In genomic region chr3:184175506-184175905, GRCh38 we compare ENCODE assay signal across 8 cellular contexts. TPM values are rescaled to one million over a fixed set of nuclear protein-coding genes. Genes with fewer than 3 reads are reported as not detected.
A peak's percentile ranks its signal among the peaks of the same experiment; 100 is the strongest.
DNase-seq lines count a peak whose midpoint lies in the region; ATAC-seq and FAIRE-seq lines count a peak whose summit lies in the region.

No MANE protein-coding gene starts in this region.

- H3K4me3 ChIP-seq in ACC112 (ENCODE audit: low read depth, low read length) (peak overlapping the region; percentile 96), HUES64 (ENCODE audit: low read length) (peak overlapping the region; percentile 97), mucosa of rectum (ENCODE audit: low read length in 2 of 2) (peak overlapping the region; percentile 89 to 90)

- ATAC-seq in central memory CD8-positive, alpha-beta T cell (replicated peaks; ENCODE audit: extremely low read depth, poor library complexity, severe bottlenecking) = no peak
- ATAC-seq in HG02884 (IDR thresholded peaks at IDR 0.05; ENCODE audit: unreplicated experiment) (no peak), HG03571 (IDR thresholded peaks at IDR 0.05; ENCODE audit: unreplicated experiment) (no peak)

- FAIRE-seq in RCC 7860 (lab: Jason Lieb, UNC) = no peak

- H3K9ac ChIP-seq in HUES64 (ENCODE audit: low read depth, low read length) (peak overlapping the region; percentile 89), mucosa of rectum (ENCODE audit: low read depth in 1 of 2, low read length in 2 of 2) (peak overlapping the region; percentile 95 to 96)

- peak overlapping the region; percentile 93 for H3K4me3 Mint-ChIP-seq in central memory CD8-positive, alpha-beta T cell

- no peaks in the 10 kb centered on the region for H3K9me3 Mint-ChIP-seq in central memory CD8-positive, alpha-beta T cell

- H3K27ac Mint-ChIP-seq in central memory CD8-positive, alpha-beta T cell (ENCODE audit: low read depth) = peak overlapping the region; percentile 94

- H3K4me1 ChIP-seq in ACC112 (ENCODE audit: control insufficient read depth, insufficient read depth, low read length, unreplicated experiment) (peaks cover 70% of the 10 kb centered on the region), HUES64 (ENCODE audit: insufficient read depth, low read length) (peaks cover 16% of the 10 kb centered on the region), mucosa of rectum (ENCODE audit: control insufficient read depth in 2 of 2, insufficient read depth in 2 of 2, low read length in 2 of 2) (peaks cover 17 to 21% of the 10 kb centered on the region in 2 donors)

- DNase-seq in central memory CD8-positive, alpha-beta T cell (ENCODE audit: low spot score in 2 of 2) = no peak
- DNase-seq in RCC 7860 (ENCODE audit: low spot score) (no peak), 8988T (no peak)

- H3K4me1 Mint-ChIP-seq in central memory CD8-positive, alpha-beta T cell = peaks cover 25% of the 10 kb centered on the region

- 5% methylated on average over 8 of the region's 8 CpGs for WGBS in HUES64

- H3K79me2 ChIP-seq in ACC112 (ENCODE audit: control insufficient read depth, insufficient read depth, low read length, unreplicated experiment) = peaks cover 54% of the 10 kb centered on the region

- H3K27ac ChIP-seq in ACC112 (ENCODE audit: low read depth, low read length) (peak overlapping the region; percentile 85), HUES64 (ENCODE audit: low read depth, low read length) (peak overlapping the region; percentile 98), mucosa of rectum (ENCODE audit: low read depth in 2 of 2, low read length in 2 of 2) (peak overlapping the region; percentile 85 to 89)

- no peak overlapping the region for H2AFZ ChIP-seq in ACC112 (ENCODE audit: low read length, unreplicated experiment)

- H3K36me3 ChIP-seq in ACC112 (ENCODE audit: insufficient read depth, low read length) (peaks cover 33% of the 10 kb centered on the region), HUES64 (ENCODE audit: insufficient read depth, low read length) (peaks cover 53% of the 10 kb centered on the region), mucosa of rectum (ENCODE audit: control insufficient read depth in 2 of 2, insufficient read depth in 2 of 2, low read length in 2 of 2) (peaks cover 32 to 53% of the 10 kb centered on the region in 2 donors)

- no peaks in the 10 kb centered on the region for H3K27me3 ChIP-seq in ACC112 (ENCODE audit: insufficient read depth, low read length)
- H3K27me3 ChIP-seq in HUES64 (ENCODE audit: insufficient read depth, low read length) = no peaks in the 10 kb centered on the region
- H3K27me3 ChIP-seq in mucosa of rectum (ENCODE audit: control insufficient read depth in 2 of 2, insufficient read depth in 2 of 2, low read length in 2 of 2) = no peaks in the 10 kb centered on the region

- H3K27me3 Mint-ChIP-seq in central memory CD8-positive, alpha-beta T cell = no peaks in the 10 kb centered on the region

- H3K9me3 ChIP-seq in HUES64 (ENCODE audit: insufficient read depth, low read depth, low read length) (no peaks in the 10 kb centered on the region), mucosa of rectum (ENCODE audit: control insufficient read depth in 2 of 2, low read length in 2 of 2) (no peaks in the 10 kb centered on the region)

- peaks cover 25% of the 10 kb centered on the region for H3K36me3 Mint-ChIP-seq in central memory CD8-positive, alpha-beta T cell (ENCODE audit: insufficient read depth)

RNA-seq across cellular contexts. Expression of gene AP2M1, which starts 0.9 kb away (rescaled TPM):
- 359 TPM for polyA plus RNA-seq in HUES64 (2013, experiment 1 of 2)
- 332 TPM for polyA plus RNA-seq in HUES64 (2013, experiment 2 of 2)

RNA-seq across cellular contexts. Expression of gene ABCF3, which starts 10.5 kb away (rescaled TPM):
- 32.6 TPM for polyA plus RNA-seq in HUES64 (2013, experiment 1 of 2)
- polyA plus RNA-seq in HUES64 (2013, experiment 2 of 2) = 24.3 TPM

RNA-seq across cellular contexts. Expression of gene DVL3, which starts 20.3 kb away (rescaled TPM):
- 36.7 TPM for polyA plus RNA-seq in HUES64 (2013, experiment 1 of 2)
- 39.5 TPM for polyA plus RNA-seq in HUES64 (2013, experiment 2 of 2)

RNA-seq across cellular contexts. Expression of gene EIF2B5, which starts 40.3 kb away (rescaled TPM):
- 30.0 TPM for polyA plus RNA-seq in HUES64 (2013, experiment 1 of 2)
- polyA plus RNA-seq in HUES64 (2013, experiment 2 of 2) = 27.4 TPM

RNA-seq across cellular contexts. Expression of gene VWA5B2, which starts 53.9 kb away (rescaled TPM):
- polyA plus RNA-seq in HUES64 (2013, experiment 1 of 2) = 0.25 TPM
- not detected for polyA plus RNA-seq in HUES64 (2013, experiment 2 of 2)
